ENCODE assay signal across 8 cellular contexts in genomic region chr1:236489710-236490377, GRCh38. TPM values are rescaled to one million over a fixed set of nuclear protein-coding genes. Genes with fewer than 3 reads are reported as not detected.
DNase-seq lines count a peak whose midpoint lies in the region; ATAC-seq, FAIRE-seq and TF ChIP-seq lines count a peak whose summit lies in the region.

No MANE protein-coding gene starts in this region.

- no peaks in the 10 kb centered on the region for H3K36me3 Mint-ChIP-seq in nephron (ENCODE audit: low read depth)
- H3K36me3 Mint-ChIP-seq in activated CD4-positive, alpha-beta memory T cell treated with anti-CD3 and anti-CD28 coated beads for 36 hours, result no peaks in the 10 kb centered on the region

- CTCF ChIA-PET in activated CD4-positive, alpha-beta memory T cell treated with anti-CD3 and anti-CD28 coated beads for 36 hours (lab: Charles Lee), result interaction anchor here (0.7 to 1.9 kb wide), 11 partner anchors 11 to 385 kb away, joined by 3 to 17 read pairs (median 4); no protein-coding TSS in a partner anchor

- TF ChIP-seq POLR2A in erythroblast (IDR thresholded peaks at IDR 0.05; ENCODE audit: low read length), result no peak

- peak; percentile 63 to 65 (median 63) for TF ChIP-seq CTCF in nephron (IDR thresholded peaks at IDR 0.05; ENCODE audit: unreplicated experiment in 3 of 3)

- H3K27ac Mint-ChIP-seq in nephron, result no peak overlapping the region
- no peak overlapping the region for H3K27ac Mint-ChIP-seq in activated CD4-positive, alpha-beta memory T cell treated with anti-CD3 and anti-CD28 coated beads for 36 hours

- POLR2A ChIA-PET in activated CD4-positive, alpha-beta memory T cell treated with anti-CD3 and anti-CD28 coated beads for 36 hours (lab: Charles Lee), result no interaction called here

- peak; percentile 31 to 37 for DNase-seq in SHP77 (lab: John Stamatoyannopoulos, UW)
- DNase-seq in erythroblast (lab: John Stamatoyannopoulos, UW), result peak; percentile 54 to 72
- no peak for DNase-seq in activated CD4-positive, alpha-beta memory T cell treated with anti-CD3 and anti-CD28 coated beads for 36 hours

- H3K4me3 Mint-ChIP-seq in nephron, result no peak overlapping the region
- no peak overlapping the region for H3K4me3 Mint-ChIP-seq in activated CD4-positive, alpha-beta memory T cell treated with anti-CD3 and anti-CD28 coated beads for 36 hours

- no peak for ATAC-seq in GM21737 (IDR thresholded peaks at IDR 0.05; ENCODE audit: unreplicated experiment)

- peaks cover 19% of the 10 kb centered on the region for H3K27me3 Mint-ChIP-seq in nephron (ENCODE audit: low read depth)
- H3K27me3 Mint-ChIP-seq in activated CD4-positive, alpha-beta memory T cell treated with anti-CD3 and anti-CD28 coated beads for 36 hours, result peaks cover 7% of the 10 kb centered on the region

- TF ChIP-seq RAD21 in Ishikawa (IDR thresholded peaks at IDR 0.05; ENCODE audit: low read depth), result peak; percentile 53

- H3K4me1 Mint-ChIP-seq in nephron, result peaks cover 9% of the 10 kb centered on the region
- H3K4me1 Mint-ChIP-seq in activated CD4-positive, alpha-beta memory T cell treated with anti-CD3 and anti-CD28 coated beads for 36 hours (ENCODE audit: low read depth), result peaks cover 22% of the 10 kb centered on the region

- intact Hi-C loops in activated CD4-positive, alpha-beta memory T cell treated with anti-CD3 and anti-CD28 coated beads for 36 hours (cut with micrococcal nuclease), result loop anchor here (1.0 to 5.0 kb wide), 4 partner anchors 19 to 387 kb away; partner anchors contain the start of gene ERO1B

- H3K9me3 Mint-ChIP-seq in nephron, result no peaks in the 10 kb centered on the region
- H3K9me3 Mint-ChIP-seq in activated CD4-positive, alpha-beta memory T cell treated with anti-CD3 and anti-CD28 coated beads for 36 hours, result no peaks in the 10 kb centered on the region

- FAIRE-seq in A204.1 (lab: Jason Lieb, UNC) (peak; percentile 37), G401.6 (lab: Jason Lieb, UNC) (peak; percentile 76)

- no peak for TF ChIP-seq EP300 in Ishikawa (IDR thresholded peaks at IDR 0.05; ENCODE audit: borderline replicate concordance)

TF ChIP-seq in Ishikawa, 13 proteins besides CTCF, POLR2A, EP300 and RAD21:
- TF ChIP-seq MAX (IDR thresholded peaks at IDR 0.05), result no peak
- TF ChIP-seq ZBTB7A (IDR thresholded peaks at IDR 0.05; ENCODE audit: low read depth), result no peak
- no peak for TF ChIP-seq TAF1 (IDR thresholded peaks at IDR 0.05; ENCODE audit: low read depth)
- TF ChIP-seq TEAD4 (IDR thresholded peaks at IDR 0.05), result no peak
- no peak for TF ChIP-seq CREB1 (IDR thresholded peaks at IDR 0.05; ENCODE audit: low read depth)
- no peak for TF ChIP-seq REST (IDR thresholded peaks at IDR 0.05; ENCODE audit: low read depth)
- TF ChIP-seq NFIC (IDR thresholded peaks at IDR 0.05), result no peak
- no peak for TF ChIP-seq FOXM1 (IDR thresholded peaks at IDR 0.05; ENCODE audit: borderline replicate concordance, low read depth)
- no peak for TF ChIP-seq EGR1 (IDR thresholded peaks at IDR 0.05)
- TF ChIP-seq CEBPB (IDR thresholded peaks at IDR 0.05), result no peak
- TF ChIP-seq USF1 (IDR thresholded peaks at IDR 0.05), result no peak
- no peak for TF ChIP-seq YY1 (IDR thresholded peaks at IDR 0.05; ENCODE audit: low read depth)
- no peak for TF ChIP-seq TCF12 (IDR thresholded peaks at IDR 0.05; ENCODE audit: low read depth)

RNA-seq across cellular contexts. Expression of gene LGALS8, which starts 33.9 kb away (rescaled TPM):
- 10 to 100 TPM; 83.7 to 88.3 TPM for total RNA-seq in activated CD4-positive, alpha-beta memory T cell treated with anti-CD3 and anti-CD28 coated beads for 36 hours
